In genomic region chr10:21032587-21033319, GRCh38 we compare ENCODE assay signal across 29 cellular contexts.
"Had no signal": no experiment of that assay in that cellular context is flagged by ENCODE, and none has a peak within 500 bp of the region (broad histone marks: within the 10 kb centered on the region; RNA-seq: fewer than 3 reads in every experiment).

No MANE protein-coding gene starts in this region.

- H3K4me1 Mint-ChIP-seq: naive B cell; natural killer cell; nephron progenitor cell; stimulated activated effector memory CD8-positive, alpha-beta T cell treated with anti-CD3 and anti-CD28 coated beads, Interleukin-12 subunit alpha, Interleukin-12 subunit beta, amount 100 ng/mL, for 72 hours had no signal

- ATAC-seq: heart right ventricle; left cardiac atrium; left lung; lower lobe of right lung; natural killer cell; right cardiac atrium; stimulated activated effector memory CD8-positive, alpha-beta T cell treated with anti-CD3 and anti-CD28 coated beads, Interleukin-12 subunit alpha, Interleukin-12 subunit beta, amount 100 ng/mL, for 72 hours; upper lobe of right lung had no signal

- H3K36me3 Mint-ChIP-seq: naive B cell; natural killer cell; stimulated activated effector memory CD8-positive, alpha-beta T cell treated with anti-CD3 and anti-CD28 coated beads, Interleukin-12 subunit alpha, Interleukin-12 subunit beta, amount 100 ng/mL, for 72 hours had no signal

- H3K9me3 ChIP-seq: heart right ventricle, lower lobe of right lung, ovary, prostate gland, sigmoid colon, suprapubic skin, thoracic aorta, tibial artery, upper lobe of right lung had no signal

- FAIRE-seq: keratinocyte, small intestine, urothelium cell line had no signal

- H3K4me3 Mint-ChIP-seq: naive B cell; natural killer cell; nephron progenitor cell; stimulated activated effector memory CD8-positive, alpha-beta T cell treated with anti-CD3 and anti-CD28 coated beads, Interleukin-12 subunit alpha, Interleukin-12 subunit beta, amount 100 ng/mL, for 72 hours; stimulated activated naive CD8-positive, alpha-beta T cell treated with anti-CD3 and anti-CD28 coated beads, Interleukin-15, Interleukin-2, amounts not matched to agents 100 ng/mL and 50 ng/mL, for 24 hours had no signal

- H3K36me3 ChIP-seq: heart right ventricle, left lung, lower lobe of right lung, ovary, prostate gland, sigmoid colon, spleen, suprapubic skin, thoracic aorta, tibial artery, upper lobe of right lung had no signal

- H3K4me3 ChIP-seq: heart right ventricle, left lung, lower lobe of right lung, ovary, prostate gland, sigmoid colon, spleen, suprapubic skin, thoracic aorta, tibial artery, upper lobe of right lung had no signal

- H3K27ac ChIP-seq: heart right ventricle, left lung, lower lobe of right lung, ovary, prostate gland, sigmoid colon, spleen, suprapubic skin, thoracic aorta, tibial artery, upper lobe of right lung had no signal

- H3K4me1 ChIP-seq: left lung, lower lobe of right lung, prostate gland, sigmoid colon, spleen, suprapubic skin, tibial artery, upper lobe of right lung had no signal

- H3K27ac Mint-ChIP-seq: naive B cell; natural killer cell; nephron progenitor cell; stimulated activated effector memory CD8-positive, alpha-beta T cell treated with anti-CD3 and anti-CD28 coated beads, Interleukin-12 subunit alpha, Interleukin-12 subunit beta, amount 100 ng/mL, for 72 hours; stimulated activated naive CD8-positive, alpha-beta T cell treated with anti-CD3 and anti-CD28 coated beads, Interleukin-15, Interleukin-2, amounts not matched to agents 100 ng/mL and 50 ng/mL, for 24 hours had no signal

- H3K27me3 ChIP-seq: heart right ventricle, left lung, ovary, sigmoid colon, spleen, suprapubic skin, tibial artery, upper lobe of right lung had no signal

- H3K27me3 Mint-ChIP-seq: stimulated activated naive CD8-positive, alpha-beta T cell treated with anti-CD3 and anti-CD28 coated beads, Interleukin-15, Interleukin-2, amounts not matched to agents 100 ng/mL and 50 ng/mL, for 24 hours had no signal

- H3K9me3 Mint-ChIP-seq: natural killer cell had no signal

- DNase-seq: heart right ventricle; hippocampal formation; kidney glomerular epithelial cell; left cardiac atrium; left lung; lower lobe of right lung; mammary epithelial cell; mesenchymal stem cell; naive B cell; natural killer cell; nephron progenitor cell; ovary; retina; right cardiac atrium; sigmoid colon; small intestine; spleen; stimulated activated CD4-positive, alpha-beta T cell treated with anti-CD3 and anti-CD28 coated beads, Interleukin-4, amount 100 ng/mL, for 24 hours; stimulated activated naive CD4-positive, alpha-beta T cell; tibial artery; trophoblast cell; upper lobe of right lung had no signal
